8 cellular contexts compared by ENCODE assay signal in the genomic region with DNA sequence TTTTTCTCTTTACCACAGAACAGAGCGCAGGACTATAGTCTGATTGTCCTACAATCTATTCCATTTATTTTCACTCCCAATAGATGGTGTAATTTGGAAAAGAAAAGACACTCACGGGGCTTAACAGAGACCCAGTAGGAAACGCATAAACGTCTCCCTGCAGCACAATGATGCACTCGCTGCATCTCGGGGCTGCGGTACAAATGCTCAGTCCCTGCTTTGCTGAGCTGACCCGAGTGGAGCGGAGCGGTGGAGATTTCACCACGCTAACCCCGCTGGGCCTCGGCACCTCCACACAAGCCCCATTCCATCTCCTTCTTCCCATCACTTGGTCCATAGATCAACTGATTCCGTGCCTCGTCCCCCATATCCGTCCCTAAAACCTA. TPM values are rescaled to one million over a fixed set of nuclear protein-coding genes. Genes with fewer than 3 reads are reported as not detected.
DNase-seq lines count a peak whose midpoint lies in the region; FAIRE-seq and TF ChIP-seq lines count a peak whose summit lies in the region.

No MANE protein-coding gene starts in this region.

- H3K9ac ChIP-seq in rectal smooth muscle tissue (ENCODE audit: low read length) = no peak overlapping the region

- no peak for TF ChIP-seq POLR2A in H54 (IDR thresholded peaks at IDR 0.05; ENCODE audit: low read depth, low read length)

- no peak overlapping the region for H3K27ac ChIP-seq in rectal smooth muscle tissue (ENCODE audit: low read depth, low read length)

- CTCF ChIA-PET in activated CD4-positive, alpha-beta memory T cell treated with anti-CD3 and anti-CD28 coated beads for 36 hours (lab: Charles Lee) = no interaction called here

- peaks cover 23% of the 10 kb centered on the region for H3K4me1 Mint-ChIP-seq in activated CD4-positive, alpha-beta memory T cell treated with anti-CD3 and anti-CD28 coated beads for 36 hours (ENCODE audit: low read depth)

- peaks cover 40% of the 10 kb centered on the region for H3K27me3 Mint-ChIP-seq in activated CD4-positive, alpha-beta memory T cell treated with anti-CD3 and anti-CD28 coated beads for 36 hours

- no peaks in the 10 kb centered on the region for H3K4me1 ChIP-seq in rectal smooth muscle tissue (ENCODE audit: control insufficient read depth, insufficient read depth, low read length)
- no peaks in the 10 kb centered on the region for H3K4me1 ChIP-seq in BE2C

- no peaks in the 10 kb centered on the region for H3K36me3 ChIP-seq in rectal smooth muscle tissue (ENCODE audit: control insufficient read depth, insufficient read depth, low read length)
- H3K36me3 ChIP-seq in BE2C = no peaks in the 10 kb centered on the region

- H3K9me3 ChIP-seq in BE2C = no peaks in the 10 kb centered on the region

- TF ChIP-seq CTCF in GM12864 (IDR thresholded peaks at IDR 0.05; ENCODE audit: low read depth, low read length, missing control alignments) (no peak), fibroblast of villous mesenchyme (IDR thresholded peaks at IDR 0.05; ENCODE audit: insufficient read depth, low read depth, low read length) (no peak), BE2C (IDR thresholded peaks at IDR 0.05; ENCODE audit: low read depth, low read length) (no peak)

- H3K27ac Mint-ChIP-seq in activated CD4-positive, alpha-beta memory T cell treated with anti-CD3 and anti-CD28 coated beads for 36 hours = no peak overlapping the region

- POLR2A ChIA-PET in activated CD4-positive, alpha-beta memory T cell treated with anti-CD3 and anti-CD28 coated beads for 36 hours (lab: Charles Lee) = no interaction called here

- H3K9me3 Mint-ChIP-seq in activated CD4-positive, alpha-beta memory T cell treated with anti-CD3 and anti-CD28 coated beads for 36 hours = no peaks in the 10 kb centered on the region

- peak overlapping the region; percentile 74 for H3K4me3 Mint-ChIP-seq in activated CD4-positive, alpha-beta memory T cell treated with anti-CD3 and anti-CD28 coated beads for 36 hours

- DNase-seq in GM12864 (ENCODE audit: low read depth) (no peak), fibroblast of villous mesenchyme (ENCODE audit: low read depth) (no peak), middle frontal gyrus (ENCODE audit: extremely low spot score, low spot score) (no peak), BE2C (no peak), H54 (ENCODE audit: insufficient read length, low spot score) (no peak), NCI-H2029 treated with DMSO at 0.1 percent for 48 hours (lab: John Stamatoyannopoulos, UW) (no peak)
- no peak for DNase-seq in activated CD4-positive, alpha-beta memory T cell treated with anti-CD3 and anti-CD28 coated beads for 36 hours

- H3K27me3 ChIP-seq in rectal smooth muscle tissue (ENCODE audit: control insufficient read depth, insufficient read depth, low read length) = peaks cover 3% of the 10 kb centered on the region
- H3K27me3 ChIP-seq in BE2C = peaks cover 40% of the 10 kb centered on the region

- H3K4me3 ChIP-seq in GM12864 (ENCODE audit: low read depth, low read length) = peak overlapping the region; percentile 56
- H3K4me3 ChIP-seq in fibroblast of villous mesenchyme (ENCODE audit: low read depth, low read length) = peak overlapping the region; percentile 69
- H3K4me3 ChIP-seq in rectal smooth muscle tissue (ENCODE audit: low read length) = peak overlapping the region; percentile 63
- no peak overlapping the region for H3K4me3 ChIP-seq in BE2C (ENCODE audit: low read depth, low read length)

- no peak for FAIRE-seq in H54 (lab: Jason Lieb, UNC)

- intact Hi-C loops in activated CD4-positive, alpha-beta memory T cell treated with anti-CD3 and anti-CD28 coated beads for 36 hours (cut with micrococcal nuclease) = no loop called here

- no peaks in the 10 kb centered on the region for H3K36me3 Mint-ChIP-seq in activated CD4-positive, alpha-beta memory T cell treated with anti-CD3 and anti-CD28 coated beads for 36 hours

RNA-seq across cellular contexts. Expression of gene FEZ1, which starts 1.5 kb away (rescaled TPM):
- 1 to 10 TPM; 2.1 to 3.3 TPM for total RNA-seq in activated CD4-positive, alpha-beta memory T cell treated with anti-CD3 and anti-CD28 coated beads for 36 hours
- 39.6 and 40.6 TPM in 2 replicates for total RNA-seq in fibroblast of villous mesenchyme
- 2.5 TPM for polyA plus RNA-seq in BE2C (2012; ENCODE audit: insufficient read depth, insufficient read length, low read depth)
